25 cellular contexts compared by ENCODE assay signal in the genomic region with DNA sequence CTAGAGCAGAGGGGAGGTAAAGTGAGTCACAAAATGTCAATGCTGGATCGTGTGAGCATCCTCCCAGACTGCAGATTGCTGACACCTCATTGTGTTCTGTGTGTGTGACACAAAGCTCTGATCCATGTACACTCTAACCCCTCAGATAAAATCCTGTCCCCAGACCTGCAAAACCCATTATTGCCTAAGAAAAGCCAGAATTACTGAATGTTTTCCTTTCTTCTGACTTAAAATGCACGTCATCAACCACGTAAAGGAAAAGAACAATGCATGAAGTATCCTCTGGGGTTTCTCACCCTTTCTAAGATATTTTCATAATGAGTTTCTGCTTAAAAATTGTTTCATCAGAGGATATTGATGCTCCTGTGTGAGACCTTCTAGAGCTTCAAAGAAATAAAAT.
DNase-seq lines count a peak whose midpoint lies in the region; ATAC-seq, FAIRE-seq and TF ChIP-seq lines count a peak whose summit lies in the region.
"Had no signal": no experiment of that assay in that cellular context is flagged by ENCODE, and none has a peak within 500 bp of the region (broad histone marks: within the 10 kb centered on the region; RNA-seq: fewer than 3 reads in every experiment).

No MANE protein-coding gene starts in this region.

- H3K4me1 ChIP-seq in astrocyte (ENCODE audit: insufficient read depth, low read length), result no peaks in the 10 kb centered on the region
- H3K4me1 ChIP-seq in osteoblast (ENCODE audit: insufficient read depth, low read length), result no peaks in the 10 kb centered on the region
- H3K4me1 ChIP-seq: uterus had no signal

- H3K27me3 ChIP-seq in astrocyte (ENCODE audit: insufficient read depth, low read length) (no peaks in the 10 kb centered on the region), osteoblast (ENCODE audit: insufficient read depth, low read length) (no peaks in the 10 kb centered on the region)
- H3K27me3 ChIP-seq: Peyer's patch, uterus had no signal

- DNase-seq in activated CD4-positive, alpha-beta T cell treated with anti-CD3 and anti-CD28 coated beads for 48 hours, result peak; percentile 25
- DNase-seq in activated CD4-positive, alpha-beta T cell treated with anti-CD3 and anti-CD28 coated beads, Interleukin-2, amount 50 U/mL, for 4 hours, result no peak
- DNase-seq in astrocyte (ENCODE audit: low read depth) (peak; percentile 20), osteoblast (ENCODE audit: insufficient read length, low spot score, missing footprints) (no peak), COLO829 (ENCODE audit: low spot score) (no peak), HK-2 (ENCODE audit: unreplicated experiment) (no peak)
- DNase-seq: activated CD4-positive, alpha-beta T cell treated with anti-CD3 and anti-CD28 coated beads for 1 hour; central memory CD4-positive, alpha-beta T cell; erythroblast; NCI-H1092; NCI-H2081; NCI-H446 treated with DMSO at 0.1 percent for 48 hours; Peyer's patch; posterior cingulate gyrus; stimulated activated CD4-positive, alpha-beta T cell treated with anti-CD3 and anti-CD28 coated beads, Interleukin-4, amount 100 ng/mL, for 4 hours; substantia nigra; T-helper 9 cell; uterus had no signal

- no peak overlapping the region for H2AFZ ChIP-seq in astrocyte (ENCODE audit: low read depth, low read length)
- H2AFZ ChIP-seq in osteoblast (ENCODE audit: low read length), result no peak overlapping the region

- no peak for FAIRE-seq in astrocyte (lab: Jason Lieb, UNC)
- FAIRE-seq: A204.1 had no signal

- ATAC-seq in GM21528 (IDR thresholded peaks at IDR 0.05; ENCODE audit: low FRiP score, unreplicated experiment), result no peak

- H3K4me1 Mint-ChIP-seq in T-helper 1 cell treated with Interleukin-12 subunit alpha and Interleukin-12 subunit beta and Interleukin-4 antibody, amounts not matched to agents 30 μg/mL and 1 μg/mL, for 36 hours (ENCODE audit: low read depth), result peaks cover 27% of the 10 kb centered on the region
- no peaks in the 10 kb centered on the region for H3K4me1 Mint-ChIP-seq in astrocyte (ENCODE audit: low read depth, unreplicated experiment)
- H3K4me1 Mint-ChIP-seq: CD14-positive monocyte, nephron had no signal

- peaks cover 30% of the 10 kb centered on the region for H3K9me3 Mint-ChIP-seq in T-helper 1 cell treated with Interleukin-12 subunit alpha and Interleukin-12 subunit beta and Interleukin-4 antibody, amounts not matched to agents 30 μg/mL and 1 μg/mL, for 36 hours
- peaks cover 4% of the 10 kb centered on the region for H3K9me3 Mint-ChIP-seq in astrocyte (ENCODE audit: unreplicated experiment)

- H3K79me2 ChIP-seq in astrocyte (ENCODE audit: insufficient read depth, low read length), result no peaks in the 10 kb centered on the region
- no peaks in the 10 kb centered on the region for H3K79me2 ChIP-seq in osteoblast (ENCODE audit: insufficient read depth, low read length)

- peak overlapping the region; percentile 6 for H3K4me3 Mint-ChIP-seq in T-helper 1 cell treated with Interleukin-12 subunit alpha and Interleukin-12 subunit beta and Interleukin-4 antibody, amounts not matched to agents 30 μg/mL and 1 μg/mL, for 36 hours
- H3K4me3 Mint-ChIP-seq in astrocyte (ENCODE audit: unreplicated experiment), result no peak overlapping the region
- H3K4me3 Mint-ChIP-seq: CD14-positive monocyte, mesothelial cell of epicardium, nephron had no signal

- no peaks in the 10 kb centered on the region for H3K27me3 Mint-ChIP-seq in T-helper 1 cell treated with Interleukin-12 subunit alpha and Interleukin-12 subunit beta and Interleukin-4 antibody, amounts not matched to agents 30 μg/mL and 1 μg/mL, for 36 hours (ENCODE audit: low read depth)
- H3K27me3 Mint-ChIP-seq in astrocyte (ENCODE audit: low read depth, unreplicated experiment), result no peaks in the 10 kb centered on the region

- no peak overlapping the region for H3K4me2 ChIP-seq in astrocyte (ENCODE audit: low read length)
- H3K4me2 ChIP-seq in osteoblast (ENCODE audit: insufficient read depth, low read length), result no peak overlapping the region
- H3K4me2 ChIP-seq: smooth muscle cell had no signal

- H3K36me3 ChIP-seq in astrocyte (ENCODE audit: insufficient read depth, low read length) (no peaks in the 10 kb centered on the region), osteoblast (ENCODE audit: insufficient read depth, low read length) (no peaks in the 10 kb centered on the region)
- H3K36me3 ChIP-seq: Peyer's patch, uterus had no signal

- no peak overlapping the region for H3K9ac ChIP-seq in astrocyte (ENCODE audit: low read length)

- H4K20me1 ChIP-seq in astrocyte (ENCODE audit: insufficient read depth, low read length) (no peaks in the 10 kb centered on the region), osteoblast (ENCODE audit: insufficient read depth, low read length) (no peaks in the 10 kb centered on the region)

- H3K36me3 Mint-ChIP-seq in T-helper 1 cell treated with Interleukin-12 subunit alpha and Interleukin-12 subunit beta and Interleukin-4 antibody, amounts not matched to agents 30 μg/mL and 1 μg/mL, for 36 hours (ENCODE audit: low read depth), result peaks cover 31% of the 10 kb centered on the region
- no peaks in the 10 kb centered on the region for H3K36me3 Mint-ChIP-seq in astrocyte (ENCODE audit: low read depth, unreplicated experiment)
- H3K36me3 Mint-ChIP-seq: CD14-positive monocyte, mesothelial cell of epicardium had no signal

- H3K9me3 ChIP-seq in astrocyte (ENCODE audit: insufficient read depth, low read depth, low read length) (no peaks in the 10 kb centered on the region), osteoblast (ENCODE audit: low read depth, low read length) (no peaks in the 10 kb centered on the region)
- H3K9me3 ChIP-seq: Peyer's patch, uterus had no signal

- no peak overlapping the region for H3K27ac ChIP-seq in astrocyte (ENCODE audit: low read depth, low read length)
- H3K27ac ChIP-seq in osteoblast (ENCODE audit: low read depth, low read length), result peak overlapping the region; percentile 26
- H3K27ac ChIP-seq: Peyer's patch, uterus had no signal

- H3K27ac Mint-ChIP-seq in T-helper 1 cell treated with Interleukin-12 subunit alpha and Interleukin-12 subunit beta and Interleukin-4 antibody, amounts not matched to agents 30 μg/mL and 1 μg/mL, for 36 hours, result peak overlapping the region; percentile 64
- no peak overlapping the region for H3K27ac Mint-ChIP-seq in astrocyte (ENCODE audit: unreplicated experiment)
- H3K27ac Mint-ChIP-seq: CD14-positive monocyte, mesothelial cell of epicardium, nephron had no signal

- no peak overlapping the region for H3K4me3 ChIP-seq in astrocyte (ENCODE audit: insufficient read depth, low read depth, low read length)
- no peak overlapping the region for H3K4me3 ChIP-seq in osteoblast (ENCODE audit: insufficient read depth, low read length)
- H3K4me3 ChIP-seq: Peyer's patch, smooth muscle cell, uterus had no signal

- TF ChIP-seq CTCF in astrocyte (IDR thresholded peaks at IDR 0.05; ENCODE audit: insufficient read depth, low read depth, low read length) (no peak), osteoblast (IDR thresholded peaks at IDR 0.05; ENCODE audit: extremely low read depth, low read depth, low read length) (no peak)

Comparison
In these comparisons a context has a peak if more than half of its experiments do, and no peak if none do; other contexts are left out.
1. DNase-seq: peak in activated CD4-positive, alpha-beta T cell treated with anti-CD3 and anti-CD28 coated beads for 48 hours (single experiment) and astrocyte (single experiment); none in activated CD4-positive, alpha-beta T cell treated with anti-CD3 and anti-CD28 coated beads, Interleukin-2, amount 50 U/mL, for 4 hours (0 of 2), osteoblast (single experiment), COLO829 (single experiment) and HK-2 (single experiment).